6 cellular contexts compared by ENCODE assay signal in genomic region chr11:126971305-126971704, GRCh38. TPM values are rescaled to one million over a fixed set of nuclear protein-coding genes. Genes with fewer than 3 reads are reported as not detected.
"Had no signal": no experiment of that assay in that cellular context is flagged by ENCODE, and none has a peak within 500 bp of the region (broad histone marks: within the 10 kb centered on the region; RNA-seq: fewer than 3 reads in every experiment).

No MANE protein-coding gene starts in this region.

- H3K27ac Mint-ChIP-seq: IgD-negative memory B cell had no signal

- FAIRE-seq: HepG2, HTR-8/SVneo, K562 had no signal

- H3K4me1 Mint-ChIP-seq: IgD-negative memory B cell had no signal

- DNase-seq: IMR-90 had no signal

- H3K4me3 Mint-ChIP-seq: IgD-negative memory B cell had no signal

- ATAC-seq: HepG2, K562 had no signal

- H3K4me3 ChIP-seq: K562 had no signal

- H3K27ac ChIP-seq: HL-60 had no signal

RNA-seq across cellular contexts. Expression of gene KIRREL3, which starts 29.3 kb away (rescaled TPM):
- total RNA-seq: HepG2 had no signal
- polyA plus RNA-seq: HepG2, IgD-negative memory B cell had no signal
